ENCODE assay signal across 2 cellular contexts in the genomic region with DNA sequence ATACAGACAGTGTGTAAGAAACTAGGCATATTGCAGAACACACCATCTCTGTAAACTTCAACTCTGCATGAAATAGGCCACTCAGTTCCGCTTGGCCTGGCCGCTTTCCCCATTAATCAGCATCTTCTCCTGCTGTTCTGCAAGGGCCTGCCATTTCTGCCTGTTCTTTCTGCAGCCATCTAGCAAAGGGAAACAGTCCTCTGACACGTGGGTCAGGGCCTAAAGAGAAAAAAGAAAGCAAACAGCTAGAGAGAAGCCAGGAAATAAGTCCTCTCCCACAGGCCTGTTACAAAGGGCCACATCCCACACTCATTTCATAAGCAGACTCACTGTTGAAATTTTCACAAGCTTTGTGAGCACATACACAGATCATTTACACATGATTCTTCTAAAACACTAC.
TF ChIP-seq lines count a peak whose summit lies in the region.

No MANE protein-coding gene starts in this region.

TF ChIP-seq in SK-N-SH, 30 proteins besides CTCF, POLR2A, EP300 and RAD21 (continued from another document):
- TF ChIP-seq, protein P1, sequence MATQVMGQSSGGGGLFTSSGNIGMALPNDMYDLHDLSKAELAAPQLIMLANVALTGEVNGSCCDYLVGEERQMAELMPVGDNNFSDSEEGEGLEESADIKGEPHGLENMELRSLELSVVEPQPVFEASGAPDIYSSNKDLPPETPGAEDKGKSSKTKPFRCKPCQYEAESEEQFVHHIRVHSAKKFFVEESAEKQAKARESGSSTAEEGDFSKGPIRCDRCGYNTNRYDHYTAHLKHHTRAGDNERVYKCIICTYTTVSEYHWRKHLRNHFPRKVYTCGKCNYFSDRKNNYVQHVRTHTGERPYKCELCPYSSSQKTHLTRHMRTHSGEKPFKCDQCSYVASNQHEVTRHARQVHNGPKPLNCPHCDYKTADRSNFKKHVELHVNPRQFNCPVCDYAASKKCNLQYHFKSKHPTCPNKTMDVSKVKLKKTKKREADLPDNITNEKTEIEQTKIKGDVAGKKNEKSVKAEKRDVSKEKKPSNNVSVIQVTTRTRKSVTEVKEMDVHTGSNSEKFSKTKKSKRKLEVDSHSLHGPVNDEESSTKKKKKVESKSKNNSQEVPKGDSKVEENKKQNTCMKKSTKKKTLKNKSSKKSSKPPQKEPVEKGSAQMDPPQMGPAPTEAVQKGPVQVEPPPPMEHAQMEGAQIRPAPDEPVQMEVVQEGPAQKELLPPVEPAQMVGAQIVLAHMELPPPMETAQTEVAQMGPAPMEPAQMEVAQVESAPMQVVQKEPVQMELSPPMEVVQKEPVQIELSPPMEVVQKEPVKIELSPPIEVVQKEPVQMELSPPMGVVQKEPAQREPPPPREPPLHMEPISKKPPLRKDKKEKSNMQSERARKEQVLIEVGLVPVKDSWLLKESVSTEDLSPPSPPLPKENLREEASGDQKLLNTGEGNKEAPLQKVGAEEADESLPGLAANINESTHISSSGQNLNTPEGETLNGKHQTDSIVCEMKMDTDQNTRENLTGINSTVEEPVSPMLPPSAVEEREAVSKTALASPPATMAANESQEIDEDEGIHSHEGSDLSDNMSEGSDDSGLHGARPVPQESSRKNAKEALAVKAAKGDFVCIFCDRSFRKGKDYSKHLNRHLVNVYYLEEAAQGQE (IDR thresholded peaks at IDR 0.05; ENCODE audit: low read depth, low read length) = no peak
- TF ChIP-seq, protein P2, sequence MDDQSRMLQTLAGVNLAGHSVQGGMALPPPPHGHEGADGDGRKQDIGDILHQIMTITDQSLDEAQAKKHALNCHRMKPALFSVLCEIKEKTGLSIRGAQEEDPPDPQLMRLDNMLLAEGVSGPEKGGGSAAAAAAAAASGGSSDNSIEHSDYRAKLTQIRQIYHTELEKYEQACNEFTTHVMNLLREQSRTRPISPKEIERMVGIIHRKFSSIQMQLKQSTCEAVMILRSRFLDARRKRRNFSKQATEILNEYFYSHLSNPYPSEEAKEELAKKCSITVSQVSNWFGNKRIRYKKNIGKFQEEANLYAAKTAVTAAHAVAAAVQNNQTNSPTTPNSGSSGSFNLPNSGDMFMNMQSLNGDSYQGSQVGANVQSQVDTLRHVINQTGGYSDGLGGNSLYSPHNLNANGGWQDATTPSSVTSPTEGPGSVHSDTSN (IDR thresholded peaks at IDR 0.05) = no peak
- TF ChIP-seq FOXM1 (IDR thresholded peaks at IDR 0.05; ENCODE audit: low read depth) (no peak), NRF1 (IDR thresholded peaks at IDR 0.05; ENCODE audit: low read depth, low read length) (no peak), ELF1 (IDR thresholded peaks at IDR 0.05) (no peak), MEF2A (IDR thresholded peaks at IDR 0.05; ENCODE audit: borderline replicate concordance, low read depth) (no peak), FOXJ3 (CRISPR knock-in tag; IDR thresholded peaks at IDR 0.05) (no peak)
- TF ChIP-seq, protein P3, sequence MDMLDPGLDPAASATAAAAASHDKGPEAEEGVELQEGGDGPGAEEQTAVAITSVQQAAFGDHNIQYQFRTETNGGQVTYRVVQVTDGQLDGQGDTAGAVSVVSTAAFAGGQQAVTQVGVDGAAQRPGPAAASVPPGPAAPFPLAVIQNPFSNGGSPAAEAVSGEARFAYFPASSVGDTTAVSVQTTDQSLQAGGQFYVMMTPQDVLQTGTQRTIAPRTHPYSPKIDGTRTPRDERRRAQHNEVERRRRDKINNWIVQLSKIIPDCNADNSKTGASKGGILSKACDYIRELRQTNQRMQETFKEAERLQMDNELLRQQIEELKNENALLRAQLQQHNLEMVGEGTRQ (IDR thresholded peaks at IDR 0.05; ENCODE audit: borderline replicate concordance, low read depth, low read length) = no peak
- TF ChIP-seq, protein P4, sequence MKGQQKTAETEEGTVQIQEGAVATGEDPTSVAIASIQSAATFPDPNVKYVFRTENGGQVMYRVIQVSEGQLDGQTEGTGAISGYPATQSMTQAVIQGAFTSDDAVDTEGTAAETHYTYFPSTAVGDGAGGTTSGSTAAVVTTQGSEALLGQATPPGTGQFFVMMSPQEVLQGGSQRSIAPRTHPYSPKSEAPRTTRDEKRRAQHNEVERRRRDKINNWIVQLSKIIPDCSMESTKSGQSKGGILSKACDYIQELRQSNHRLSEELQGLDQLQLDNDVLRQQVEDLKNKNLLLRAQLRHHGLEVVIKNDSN (IDR thresholded peaks at IDR 0.05; ENCODE audit: borderline replicate concordance, low read depth) = no peak

TF ChIP-seq in SK-N-SH treated with all-trans-retinoic acid at 6 μM for 48 hours, 23 proteins besides CTCF, POLR2A, EP300 and RAD21 (continued from another document):
- TF ChIP-seq ISL1 (CRISPR knock-in tag; IDR thresholded peaks at IDR 0.05) = no peak
- TF ChIP-seq ZNF8 (CRISPR knock-in tag; IDR thresholded peaks at IDR 0.05) = no peak
- no peak for TF ChIP-seq ZNF70 (CRISPR knock-in tag; IDR thresholded peaks at IDR 0.05)
- TF ChIP-seq, protein P5, sequence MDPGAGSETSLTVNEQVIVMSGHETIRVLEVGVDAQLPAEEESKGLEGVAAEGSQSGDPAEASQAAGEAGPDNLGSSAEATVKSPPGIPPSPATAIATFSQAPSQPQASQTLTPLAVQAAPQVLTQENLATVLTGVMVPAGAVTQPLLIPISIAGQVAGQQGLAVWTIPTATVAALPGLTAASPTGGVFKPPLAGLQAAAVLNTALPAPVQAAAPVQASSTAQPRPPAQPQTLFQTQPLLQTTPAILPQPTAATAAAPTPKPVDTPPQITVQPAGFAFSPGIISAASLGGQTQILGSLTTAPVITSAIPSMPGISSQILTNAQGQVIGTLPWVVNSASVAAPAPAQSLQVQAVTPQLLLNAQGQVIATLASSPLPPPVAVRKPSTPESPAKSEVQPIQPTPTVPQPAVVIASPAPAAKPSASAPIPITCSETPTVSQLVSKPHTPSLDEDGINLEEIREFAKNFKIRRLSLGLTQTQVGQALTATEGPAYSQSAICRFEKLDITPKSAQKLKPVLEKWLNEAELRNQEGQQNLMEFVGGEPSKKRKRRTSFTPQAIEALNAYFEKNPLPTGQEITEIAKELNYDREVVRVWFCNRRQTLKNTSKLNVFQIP (CRISPR knock-in tag; IDR thresholded peaks at IDR 0.05; ENCODE audit: borderline replicate concordance, low read depth) = no peak
- TF ChIP-seq, protein P6, sequence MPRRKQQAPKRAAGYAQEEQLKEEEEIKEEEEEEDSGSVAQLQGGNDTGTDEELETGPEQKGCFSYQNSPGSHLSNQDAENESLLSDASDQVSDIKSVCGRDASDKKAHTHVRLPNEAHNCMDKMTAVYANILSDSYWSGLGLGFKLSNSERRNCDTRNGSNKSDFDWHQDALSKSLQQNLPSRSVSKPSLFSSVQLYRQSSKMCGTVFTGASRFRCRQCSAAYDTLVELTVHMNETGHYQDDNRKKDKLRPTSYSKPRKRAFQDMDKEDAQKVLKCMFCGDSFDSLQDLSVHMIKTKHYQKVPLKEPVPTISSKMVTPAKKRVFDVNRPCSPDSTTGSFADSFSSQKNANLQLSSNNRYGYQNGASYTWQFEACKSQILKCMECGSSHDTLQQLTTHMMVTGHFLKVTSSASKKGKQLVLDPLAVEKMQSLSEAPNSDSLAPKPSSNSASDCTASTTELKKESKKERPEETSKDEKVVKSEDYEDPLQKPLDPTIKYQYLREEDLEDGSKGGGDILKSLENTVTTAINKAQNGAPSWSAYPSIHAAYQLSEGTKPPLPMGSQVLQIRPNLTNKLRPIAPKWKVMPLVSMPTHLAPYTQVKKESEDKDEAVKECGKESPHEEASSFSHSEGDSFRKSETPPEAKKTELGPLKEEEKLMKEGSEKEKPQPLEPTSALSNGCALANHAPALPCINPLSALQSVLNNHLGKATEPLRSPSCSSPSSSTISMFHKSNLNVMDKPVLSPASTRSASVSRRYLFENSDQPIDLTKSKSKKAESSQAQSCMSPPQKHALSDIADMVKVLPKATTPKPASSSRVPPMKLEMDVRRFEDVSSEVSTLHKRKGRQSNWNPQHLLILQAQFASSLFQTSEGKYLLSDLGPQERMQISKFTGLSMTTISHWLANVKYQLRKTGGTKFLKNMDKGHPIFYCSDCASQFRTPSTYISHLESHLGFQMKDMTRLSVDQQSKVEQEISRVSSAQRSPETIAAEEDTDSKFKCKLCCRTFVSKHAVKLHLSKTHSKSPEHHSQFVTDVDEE (CRISPR knock-in tag; IDR thresholded peaks at IDR 0.05) = no peak
- TF ChIP-seq TOX (CRISPR knock-in tag; IDR thresholded peaks at IDR 0.05; ENCODE audit: borderline replicate concordance) = no peak
- TF ChIP-seq OSR1 (CRISPR knock-in tag; IDR thresholded peaks at IDR 0.05) = no peak
- no peak for TF ChIP-seq ZFP30 (CRISPR knock-in tag; IDR thresholded peaks at IDR 0.05)
- TF ChIP-seq, protein P7, sequence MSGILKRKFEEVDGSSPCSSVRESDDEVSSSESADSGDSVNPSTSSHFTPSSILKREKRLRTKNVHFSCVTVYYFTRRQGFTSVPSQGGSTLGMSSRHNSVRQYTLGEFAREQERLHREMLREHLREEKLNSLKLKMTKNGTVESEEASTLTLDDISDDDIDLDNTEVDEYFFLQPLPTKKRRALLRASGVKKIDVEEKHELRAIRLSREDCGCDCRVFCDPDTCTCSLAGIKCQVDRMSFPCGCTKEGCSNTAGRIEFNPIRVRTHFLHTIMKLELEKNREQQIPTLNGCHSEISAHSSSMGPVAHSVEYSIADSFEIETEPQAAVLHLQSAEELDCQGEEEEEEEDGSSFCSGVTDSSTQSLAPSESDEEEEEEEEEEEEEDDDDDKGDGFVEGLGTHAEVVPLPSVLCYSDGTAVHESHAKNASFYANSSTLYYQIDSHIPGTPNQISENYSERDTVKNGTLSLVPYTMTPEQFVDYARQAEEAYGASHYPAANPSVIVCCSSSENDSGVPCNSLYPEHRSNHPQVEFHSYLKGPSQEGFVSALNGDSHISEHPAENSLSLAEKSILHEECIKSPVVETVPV (CRISPR knock-in tag; IDR thresholded peaks at IDR 0.05) = no peak
- no peak for TF ChIP-seq ESRRG (CRISPR knock-in tag; IDR thresholded peaks at IDR 0.05)
- no peak for TF ChIP-seq SNAI2 (CRISPR knock-in tag; IDR thresholded peaks at IDR 0.05)
- TF ChIP-seq, protein P8, sequence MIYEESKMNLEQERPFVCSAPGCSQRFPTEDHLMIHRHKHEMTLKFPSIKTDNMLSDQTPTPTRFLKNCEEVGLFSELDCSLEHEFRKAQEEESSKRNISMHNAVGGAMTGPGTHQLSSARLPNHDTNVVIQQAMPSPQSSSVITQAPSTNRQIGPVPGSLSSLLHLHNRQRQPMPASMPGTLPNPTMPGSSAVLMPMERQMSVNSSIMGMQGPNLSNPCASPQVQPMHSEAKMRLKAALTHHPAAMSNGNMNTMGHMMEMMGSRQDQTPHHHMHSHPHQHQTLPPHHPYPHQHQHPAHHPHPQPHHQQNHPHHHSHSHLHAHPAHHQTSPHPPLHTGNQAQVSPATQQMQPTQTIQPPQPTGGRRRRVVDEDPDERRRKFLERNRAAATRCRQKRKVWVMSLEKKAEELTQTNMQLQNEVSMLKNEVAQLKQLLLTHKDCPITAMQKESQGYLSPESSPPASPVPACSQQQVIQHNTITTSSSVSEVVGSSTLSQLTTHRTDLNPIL (CRISPR knock-in tag; IDR thresholded peaks at IDR 0.05; ENCODE audit: low read depth) = no peak
